ENCODE assay signal across 1 cellular context in the genomic region with DNA sequence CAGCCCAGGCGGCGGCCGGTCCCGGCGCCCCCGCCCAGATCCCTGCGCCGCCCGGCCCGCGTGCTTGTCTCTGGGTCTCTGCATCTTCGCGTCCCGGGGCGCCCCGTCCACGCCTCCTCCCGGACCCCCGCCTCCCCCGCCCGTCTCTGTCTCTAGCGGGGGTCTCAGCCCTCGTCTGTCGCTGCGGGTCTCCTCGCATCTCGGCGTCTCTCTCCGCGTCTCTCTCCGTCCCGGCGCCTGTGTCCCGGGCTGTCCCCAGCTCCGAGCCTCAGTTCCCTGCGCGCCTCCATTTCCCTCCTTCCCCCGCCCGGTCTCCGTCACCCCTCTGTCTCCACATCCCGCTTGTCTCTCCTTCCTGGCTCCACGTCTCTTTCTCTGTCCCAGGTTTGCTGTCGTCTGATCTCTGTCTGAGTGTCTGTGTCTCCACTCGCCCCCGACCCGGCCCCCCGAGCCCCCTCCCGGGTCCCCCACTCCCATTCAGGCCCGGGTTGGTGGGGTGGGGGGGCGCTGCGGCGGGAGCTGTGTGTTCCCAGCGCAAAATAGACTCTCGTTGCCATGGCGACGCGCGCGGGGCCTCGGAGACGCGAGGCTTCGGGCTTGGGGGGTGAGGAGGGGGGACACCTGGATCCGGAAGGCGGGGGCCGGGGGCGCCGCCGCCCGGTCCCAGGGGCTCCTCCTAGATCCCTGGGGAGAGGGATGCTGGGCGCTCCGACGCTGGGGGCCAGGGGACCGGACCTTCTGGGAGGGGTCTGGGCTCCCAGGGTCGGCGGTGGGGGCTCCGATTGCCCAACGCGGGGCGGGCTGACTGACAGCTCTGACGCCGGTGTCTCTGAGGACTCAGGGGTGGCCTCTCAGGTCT.
TF ChIP-seq lines count a peak whose summit lies in the region.

No MANE protein-coding gene starts in this region.

TF ChIP-seq in WTC11, 78 proteins besides CTCF, POLR2A, EP300 and RAD21:
- TF ChIP-seq, protein P1, sequence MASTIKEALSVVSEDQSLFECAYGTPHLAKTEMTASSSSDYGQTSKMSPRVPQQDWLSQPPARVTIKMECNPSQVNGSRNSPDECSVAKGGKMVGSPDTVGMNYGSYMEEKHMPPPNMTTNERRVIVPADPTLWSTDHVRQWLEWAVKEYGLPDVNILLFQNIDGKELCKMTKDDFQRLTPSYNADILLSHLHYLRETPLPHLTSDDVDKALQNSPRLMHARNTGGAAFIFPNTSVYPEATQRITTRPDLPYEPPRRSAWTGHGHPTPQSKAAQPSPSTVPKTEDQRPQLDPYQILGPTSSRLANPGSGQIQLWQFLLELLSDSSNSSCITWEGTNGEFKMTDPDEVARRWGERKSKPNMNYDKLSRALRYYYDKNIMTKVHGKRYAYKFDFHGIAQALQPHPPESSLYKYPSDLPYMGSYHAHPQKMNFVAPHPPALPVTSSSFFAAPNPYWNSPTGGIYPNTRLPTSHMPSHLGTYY (CRISPR knock-in tag; IDR thresholded peaks at IDR 0.05): no peak
- TF ChIP-seq SMAD4 (CRISPR knock-in tag; IDR thresholded peaks at IDR 0.05) (no peak), NFE2L1 (CRISPR knock-in tag; IDR thresholded peaks at IDR 0.05) (no peak)
- TF ChIP-seq, protein P2, sequence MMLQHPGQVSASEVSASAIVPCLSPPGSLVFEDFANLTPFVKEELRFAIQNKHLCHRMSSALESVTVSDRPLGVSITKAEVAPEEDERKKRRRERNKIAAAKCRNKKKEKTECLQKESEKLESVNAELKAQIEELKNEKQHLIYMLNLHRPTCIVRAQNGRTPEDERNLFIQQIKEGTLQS (CRISPR knock-in tag; conservative IDR thresholded peaks at IDR 0.05): no peak
